Comparison of ENCODE assay signal across 5 cellular contexts in genomic region chr7:66156035-66156434, GRCh38. TPM values are rescaled to one million over a fixed set of nuclear protein-coding genes. Genes with fewer than 3 reads are reported as not detected.
A peak's percentile ranks its signal among the peaks of the same experiment; 100 is the strongest.
DNase-seq lines count a peak whose midpoint lies in the region; ATAC-seq, FAIRE-seq and TF ChIP-seq lines count a peak whose summit lies in the region.
"Not testable (repeated sequence)": the region's sequence is repeated elsewhere in the genome, so short reads cannot be mapped to it uniquely, and the experiment has no call there.

No MANE protein-coding gene starts in this region.

- TF ChIP-seq EP300 in Ishikawa (IDR thresholded peaks at IDR 0.05; ENCODE audit: borderline replicate concordance); K562 (IDR thresholded peaks at IDR 0.05; ENCODE audit: low read length); HepG2 (IDR thresholded peaks at IDR 0.05; ENCODE audit: low read depth in 2 of 2, low read length in 2 of 2); HepG2 (CRISPR knock-in tag; IDR thresholded peaks at IDR 0.05; ENCODE audit: borderline replicate concordance): not testable (repeated sequence)

- H3K14ac ChIP-seq in mesenchymal stem cell (ENCODE audit: low read length in 2 of 2), result not testable (repeated sequence)

- H2BK12ac ChIP-seq in mesenchymal stem cell (ENCODE audit: low read length in 2 of 2), result not testable (repeated sequence)

- H4K20me1 ChIP-seq in K562 (replicated peaks; ENCODE audit: control insufficient read depth, insufficient read depth, low read length); HepG2 (ENCODE audit: insufficient read depth, low read length): not testable (repeated sequence)

- H3K4me3 ChIP-seq in K562; HepG2 (replicated peaks in 1 of 3; ENCODE audit: insufficient read depth in 1 of 3, low read depth in 2 of 3, low read length in 3 of 3); mesenchymal stem cell (ENCODE audit: insufficient read depth in 1 of 2, low read depth in 1 of 2, low read length in 2 of 2): not testable (repeated sequence)

- ATAC-seq in K562, HepG2: not testable (repeated sequence)

- in situ Hi-C loops in Caki2 (cut with HindIII; ENCODE audit: low pct_unique_long_range_greater_than_20kb, low sequenced_read_pairs); K562 (cut with MboI); HepG2 (cut with HindIII; ENCODE audit: extremely low pct_ligation_motif_present, low pct_unique_long_range_greater_than_20kb): not testable (repeated sequence)

- not testable (repeated sequence) for H2AK5ac ChIP-seq in mesenchymal stem cell (ENCODE audit: low read length, severe bottlenecking)

- H3K36me3 ChIP-seq in K562 (ENCODE audit: control insufficient read depth, insufficient read depth, low read length), result peaks cover 72% of the 10 kb centered on the region
- H3K36me3 ChIP-seq in HepG2 (replicated peaks in 1 of 2; ENCODE audit: control insufficient read depth in 1 of 2, insufficient read depth in 2 of 2, low read length in 2 of 2), result peaks cover 15 to 34% of the 10 kb centered on the region in 2 experiments
- peaks cover 36 to 54% of the 10 kb centered on the region in 2 experiments for H3K36me3 ChIP-seq in mesenchymal stem cell (ENCODE audit: control insufficient read depth in 1 of 2, insufficient read depth in 2 of 2, low read depth in 1 of 2, low read length in 2 of 2)

- not testable (repeated sequence) for TF ChIP-seq RAD21 in Ishikawa (IDR thresholded peaks at IDR 0.05; ENCODE audit: low read depth); K562 (CRISPR knock-in tag; conservative IDR thresholded peaks at IDR 0.05 in 1 of 2, IDR thresholded peaks at IDR 0.05 in 1 of 2); HepG2 (CRISPR knock-in tag; IDR thresholded peaks at IDR 0.05)

- H3K4me2 ChIP-seq in K562 (ENCODE audit: insufficient read depth, low read length); HepG2 (ENCODE audit: low read depth, low read length); mesenchymal stem cell (ENCODE audit: low read length, poor library complexity, severe bottlenecking): not testable (repeated sequence)

- peak overlapping the region; percentile 19 for H2BK120ac ChIP-seq in mesenchymal stem cell (ENCODE audit: low read depth, low read length)

- not testable (repeated sequence) for H3K9me3 ChIP-seq in K562 (replicated peaks; ENCODE audit: control insufficient read depth, insufficient read depth, low read depth, low read length); HepG2 (ENCODE audit: low read length); mesenchymal stem cell (ENCODE audit: control insufficient read depth, low read length)

- H3K27ac ChIP-seq in K562 (ENCODE audit: extremely low read depth, low read depth, low read length); HepG2 (ENCODE audit: extremely low read length, insufficient read depth, low read length); mesenchymal stem cell (ENCODE audit: low read length, poor library complexity, severe bottlenecking): not testable (repeated sequence)

- H3K23ac ChIP-seq in mesenchymal stem cell (ENCODE audit: low read length in 2 of 2), result not testable (repeated sequence)

- TF ChIP-seq POLR2A in K562 (conservative IDR thresholded peaks at IDR 0.05); HepG2 (IDR thresholded peaks at IDR 0.05; ENCODE audit: insufficient read depth in 1 of 2, low read depth in 2 of 2, low read length in 2 of 2): not testable (repeated sequence)

- intact Hi-C loops in K562 (cut with micrococcal nuclease); HepG2 (cut with micrococcal nuclease; ENCODE audit: unreplicated experiment): not testable (repeated sequence)

- not testable (repeated sequence) for FAIRE-seq in K562 (lab: Jason Lieb, UNC); HepG2 (lab: Jason Lieb, UNC)

- H3K9ac ChIP-seq in K562 (ENCODE audit: insufficient read depth in 1 of 2, low read depth in 2 of 2, low read length in 2 of 2); HepG2 (ENCODE audit: insufficient read depth, low read depth, low read length); mesenchymal stem cell (ENCODE audit: low read length): not testable (repeated sequence)

- H3K4ac ChIP-seq in mesenchymal stem cell (ENCODE audit: low read depth in 1 of 2, low read length in 2 of 2), result not testable (repeated sequence)

- not testable (repeated sequence) for H3K9me1 ChIP-seq in K562 (ENCODE audit: control insufficient read depth, insufficient read depth, low read length)

- not testable (repeated sequence) for BruUV-seq in K562 (replicated peaks; lab: Mats Ljungman, UMichigan); HepG2 (replicated peaks; lab: Mats Ljungman, UMichigan)

- peak; percentile 44 for DNase-seq in Caki2 (ENCODE audit: low read depth)
- not testable (repeated sequence) for DNase-seq in K562 (ENCODE audit: extremely low read depth in 1 of 4, low spot score in 3 of 4); HepG2 (ENCODE audit: low spot score); mesenchymal stem cell

- not testable (repeated sequence) for H2BK5ac ChIP-seq in mesenchymal stem cell (ENCODE audit: low read depth, low read length, poor library complexity, severe bottlenecking)

- 98% methylated on average over 7 of the region's 7 CpGs for WGBS in K562 (ENCODE audit: insufficient coverage, low coverage, missing lambda C conversion rate)
- WGBS in HepG2 (ENCODE audit: low lambda C conversion rate), result 92% methylated on average over 7 of the region's 7 CpGs
- 97% methylated on average over 3 of the region's 7 CpGs for WGBS in mesenchymal stem cell

- CTCF ChIA-PET in K562 (lab: Yijun Ruan, JAX; ENCODE audit: low intra/inter-chr PET ratio); HepG2 (lab: Yijun Ruan, JAX; ENCODE audit: low intra/inter-chr PET ratio, low total read pairs): not testable (repeated sequence)

- not testable (repeated sequence) for H2AFZ ChIP-seq in K562 (ENCODE audit: low read depth, low read length); HepG2 (ENCODE audit: low read length); mesenchymal stem cell (ENCODE audit: low read depth, low read length)

- H3K79me2 ChIP-seq in K562 (ENCODE audit: control insufficient read depth, insufficient read depth, low read length); HepG2 (ENCODE audit: insufficient read depth, low read length): not testable (repeated sequence)

- H3K18ac ChIP-seq in mesenchymal stem cell (ENCODE audit: low read depth in 1 of 2, low read length in 2 of 2), result not testable (repeated sequence)

- not testable (repeated sequence) for TF ChIP-seq CTCF in K562 (IDR thresholded peaks at IDR 0.05 in 2 of 3, conservative IDR thresholded peaks at IDR 0.05 in 1 of 3; ENCODE audit: insufficient read depth in 2 of 3, low read depth in 1 of 3, low read length in 3 of 3); HepG2 (CRISPR knock-in tag; IDR thresholded peaks at IDR 0.05)

- peaks cover 23% of the 10 kb centered on the region for H3K79me1 ChIP-seq in mesenchymal stem cell (replicated peaks; ENCODE audit: low read length, poor library complexity, severe bottlenecking)

- H4K8ac ChIP-seq in mesenchymal stem cell (ENCODE audit: low read length), result not testable (repeated sequence)

- POLR2A ChIA-PET in K562 (lab: Yijun Ruan, JAX); HepG2 (lab: Yijun Ruan, JAX): not testable (repeated sequence)

- H4K91ac ChIP-seq in mesenchymal stem cell (ENCODE audit: low read length), result not testable (repeated sequence)

- not testable (repeated sequence) for H2BK15ac ChIP-seq in mesenchymal stem cell (ENCODE audit: low read depth, poor library complexity, severe bottlenecking)

- H3K4me1 ChIP-seq in K562 (replicated peaks in 1 of 2; ENCODE audit: control insufficient read depth in 2 of 2, insufficient read depth in 2 of 2, low read length in 2 of 2); HepG2 (ENCODE audit: insufficient read depth, low read length); mesenchymal stem cell (ENCODE audit: control insufficient read depth, insufficient read depth, low read depth, low read length): not testable (repeated sequence)

- not testable (repeated sequence) for H3K27me3 ChIP-seq in K562 (ENCODE audit: control insufficient read depth in 2 of 2, insufficient read depth in 2 of 2, low read length in 2 of 2); HepG2 (ENCODE audit: control insufficient read depth in 1 of 2, insufficient read depth in 2 of 2, low read length in 2 of 2); mesenchymal stem cell (ENCODE audit: control insufficient read depth in 1 of 2, insufficient read depth in 1 of 2, low read length in 2 of 2)

RNA-seq across cellular contexts. Expression of gene CRCP, which starts 41.4 kb away (rescaled TPM):
- 92.3 and 131 TPM in 2 replicates for total RNA-seq in Caki2 (2014; rRNA removed; shearing (Covaris generic); ENCODE audit: low replicate concordance)
- 53.3 and 55.2 TPM in 2 replicates for total RNA-seq in K562 (2011; cell fraction: chromatin; rRNA removed; ENCODE audit: low replicate concordance)
- total RNA-seq in K562 (2011; cell fraction: nucleolus; rRNA removed), result 32.0 and 38.2 TPM in 2 replicates
- 41.5 and 59.3 TPM in 2 replicates for total RNA-seq in K562 (2011; cell fraction: nucleoplasm; rRNA removed)
- total RNA-seq in K562 (2014; rRNA removed) (46.7 and 51.4 TPM in 2 replicates), K562 (2014; rRNA removed; fragmentation: Illumina TruSeq; extraction: Trizol) (43.0 and 44.2 TPM in 2 replicates), K562 (2015; rRNA removed; fragmentation: Illumina TruSeq; extraction: Trizol) (51.9 and 55.0 TPM in 2 replicates), K562 (2021) (43.0 and 43.4 TPM in 2 replicates), HepG2 (2016; rRNA removed; fragmentation: Illumina TruSeq; extraction: Trizol) (31.0 and 41.1 TPM in 2 replicates)
- polyA plus RNA-seq in K562 (2011; rRNA removed) (28.6 and 41.0 TPM in 2 replicates), K562 (2014; fragmentation: Illumina TruSeq; extraction: Trizol) (45.3 and 58.3 TPM in 2 replicates), K562 (2014; fragmentation: Nextera tagmentation; extraction: Ambion mirVana) (10 to 100 TPM; 22.1 to 26.1 TPM), K562 (2014; rRNA removed) (46.1 and 51.2 TPM in 2 replicates), HepG2 (2011; rRNA removed) (22.7 and 27.7 TPM in 2 replicates)
- 25.7 and 28.0 TPM in 2 replicates for polyA plus RNA-seq in K562 (2011; cell fraction: cytosol; rRNA removed)
- polyA plus RNA-seq in K562 (2011; cell fraction: nucleus; rRNA removed), result 13.5 and 15.3 TPM in 2 replicates
- polyA plus RNA-seq in K562 (2012), result 33.7 and 63.4 TPM in 2 replicates
- polyA minus RNA-seq in K562 (2011; rRNA and poly(A)+ RNA removed), result 45.3 and 57.0 TPM in 2 replicates
- polyA minus RNA-seq in K562 (2011; cell fraction: cytosol; rRNA and poly(A)+ RNA removed), result 35.5 and 37.0 TPM in 2 replicates
- 11.7 and 15.6 TPM in 2 replicates for polyA minus RNA-seq in K562 (2011; cell fraction: nucleus; rRNA and poly(A)+ RNA removed)
- 9.9 and 16.6 TPM in 2 replicates for total RNA-seq in HepG2 (2016; cell fraction: cytosol; rRNA removed; fragmentation: Illumina TruSeq; extraction: Trizol; ENCODE audit: low read depth)
- total RNA-seq in HepG2 (2016; cell fraction: insoluble cytoplasmic fraction; rRNA removed; fragmentation: Illumina TruSeq; extraction: Trizol), result 31.6 and 44.5 TPM in 2 replicates
- total RNA-seq in HepG2 (2016; cell fraction: membrane; rRNA removed; fragmentation: Illumina TruSeq; extraction: Trizol), result 21.3 and 21.4 TPM in 2 replicates
- total RNA-seq in HepG2 (2016; cell fraction: nucleus; rRNA removed; fragmentation: Illumina TruSeq; extraction: Trizol), result 13.8 and 14.1 TPM in 2 replicates
- 27.6 and 28.2 TPM in 2 replicates for polyA plus RNA-seq in HepG2 (2011; cell fraction: cytosol; rRNA removed)
- 10.8 and 14.7 TPM in 2 replicates for polyA plus RNA-seq in HepG2 (2011; cell fraction: nucleus; rRNA removed)
- polyA plus RNA-seq in HepG2 (2012), result 20.8 and 22.7 TPM in 2 replicates
- polyA plus RNA-seq in HepG2 (2016; cell fraction: cytosol; fragmentation: Illumina TruSeq; extraction: Trizol; ENCODE audit: low read depth), result 5.1 and 5.2 TPM in 2 replicates
- polyA plus RNA-seq in HepG2 (2016; cell fraction: insoluble cytoplasmic fraction; fragmentation: Illumina TruSeq; extraction: Trizol; ENCODE audit: low read depth), result 28.2 and 29.7 TPM in 2 replicates
- polyA plus RNA-seq in HepG2 (2016; cell fraction: membrane; fragmentation: Illumina TruSeq; extraction: Trizol; ENCODE audit: low read depth), result 10.6 and 11.6 TPM in 2 replicates
- polyA plus RNA-seq in HepG2 (2016; cell fraction: nucleus; fragmentation: Illumina TruSeq; extraction: Trizol; ENCODE audit: insufficient read depth, low read depth), result 16.1 and 23.0 TPM in 2 replicates
- 20.8 and 22.0 TPM in 2 replicates for polyA minus RNA-seq in HepG2 (2011; rRNA and poly(A)+ RNA removed; ENCODE audit: low replicate concordance)
- polyA minus RNA-seq in HepG2 (2011; cell fraction: cytosol; rRNA and poly(A)+ RNA removed), result 20.6 and 22.6 TPM in 2 replicates
- polyA minus RNA-seq in HepG2 (2011; cell fraction: nucleus; rRNA and poly(A)+ RNA removed), result 18.3 and 21.8 TPM in 2 replicates
- 17.4 TPM for polyA plus RNA-seq in mesenchymal stem cell (2013, experiment 1 of 2)
- polyA plus RNA-seq in mesenchymal stem cell (2013, experiment 2 of 2), result 17.1 TPM

RNA-seq across cellular contexts. Expression of gene TPST1, which starts 49.1 kb away (rescaled TPM):
- 53.2 and 59.9 TPM in 2 replicates for total RNA-seq in Caki2 (2014; rRNA removed; shearing (Covaris generic); ENCODE audit: low replicate concordance)
- 14.2 and 17.0 TPM in 2 replicates for total RNA-seq in K562 (2011; cell fraction: chromatin; rRNA removed; ENCODE audit: low replicate concordance)
- 6.0 and 9.9 TPM in 2 replicates for total RNA-seq in K562 (2011; cell fraction: nucleolus; rRNA removed)
- 10.0 and 11.1 TPM in 2 replicates for total RNA-seq in K562 (2011; cell fraction: nucleoplasm; rRNA removed)
- total RNA-seq in K562 (2014; rRNA removed), result 0.41 and 0.49 TPM in 2 replicates
- 0.65 and 1.0 TPM in 2 replicates for total RNA-seq in K562 (2014; rRNA removed; fragmentation: Illumina TruSeq; extraction: Trizol)
- total RNA-seq in K562 (2015; rRNA removed; fragmentation: Illumina TruSeq; extraction: Trizol), result 0.34 and 0.43 TPM in 2 replicates
- total RNA-seq in K562 (2021), result 0.53 and 1.0 TPM in 2 replicates
- 1.5 and 2.2 TPM in 2 replicates for polyA plus RNA-seq in K562 (2011; rRNA removed)
- 0.43 and 0.63 TPM in 2 replicates for polyA plus RNA-seq in K562 (2011; cell fraction: cytosol; rRNA removed)
- 0.70 and 1.3 TPM in 2 replicates for polyA plus RNA-seq in K562 (2011; cell fraction: nucleus; rRNA removed)
- polyA plus RNA-seq in K562 (2012), result 0.35 and 0.58 TPM in 2 replicates
- 0.58 and 0.76 TPM in 2 replicates for polyA plus RNA-seq in K562 (2014; fragmentation: Illumina TruSeq; extraction: Trizol)
- polyA plus RNA-seq in K562 (2014; fragmentation: Nextera tagmentation; extraction: Ambion mirVana), result under 1 TPM; 0.15 to 0.30 TPM
- 1.2 and 2.8 TPM in 2 replicates for polyA plus RNA-seq in K562 (2014; rRNA removed)
- 3.7 and 4.8 TPM in 2 replicates for polyA minus RNA-seq in K562 (2011; rRNA and poly(A)+ RNA removed)
- polyA minus RNA-seq in K562 (2011; cell fraction: cytosol; rRNA and poly(A)+ RNA removed), result 1.0 and 1.9 TPM in 2 replicates
- 1.9 and 5.9 TPM in 2 replicates for polyA minus RNA-seq in K562 (2011; cell fraction: nucleus; rRNA and poly(A)+ RNA removed)
- total RNA-seq in HepG2 (2016; rRNA removed; fragmentation: Illumina TruSeq; extraction: Trizol), result 11.8 and 24.3 TPM in 2 replicates
- total RNA-seq in HepG2 (2016; cell fraction: cytosol; rRNA removed; fragmentation: Illumina TruSeq; extraction: Trizol; ENCODE audit: low read depth), result 45.8 and 49.7 TPM in 2 replicates
- 14.5 and 23.4 TPM in 2 replicates for total RNA-seq in HepG2 (2016; cell fraction: insoluble cytoplasmic fraction; rRNA removed; fragmentation: Illumina TruSeq; extraction: Trizol)
- total RNA-seq in HepG2 (2016; cell fraction: membrane; rRNA removed; fragmentation: Illumina TruSeq; extraction: Trizol), result 29.0 and 32.2 TPM in 2 replicates
- 32.2 and 33.4 TPM in 2 replicates for total RNA-seq in HepG2 (2016; cell fraction: nucleus; rRNA removed; fragmentation: Illumina TruSeq; extraction: Trizol)
- polyA plus RNA-seq in HepG2 (2011; rRNA removed), result 34.1 and 35.0 TPM in 2 replicates
- 21.1 and 29.0 TPM in 2 replicates for polyA plus RNA-seq in HepG2 (2011; cell fraction: cytosol; rRNA removed)
- 14.9 and 16.8 TPM in 2 replicates for polyA plus RNA-seq in HepG2 (2011; cell fraction: nucleus; rRNA removed)
- 19.1 and 32.8 TPM in 2 replicates for polyA plus RNA-seq in HepG2 (2012)
- polyA plus RNA-seq in HepG2 (2016; cell fraction: cytosol; fragmentation: Illumina TruSeq; extraction: Trizol; ENCODE audit: low read depth), result 5.7 and 9.5 TPM in 2 replicates
- polyA plus RNA-seq in HepG2 (2016; cell fraction: insoluble cytoplasmic fraction; fragmentation: Illumina TruSeq; extraction: Trizol; ENCODE audit: low read depth), result 14.3 and 14.7 TPM in 2 replicates
- 11.2 and 15.8 TPM in 2 replicates for polyA plus RNA-seq in HepG2 (2016; cell fraction: membrane; fragmentation: Illumina TruSeq; extraction: Trizol; ENCODE audit: low read depth)
- polyA plus RNA-seq in HepG2 (2016; cell fraction: nucleus; fragmentation: Illumina TruSeq; extraction: Trizol; ENCODE audit: insufficient read depth, low read depth), result 31.5 and 33.9 TPM in 2 replicates
- polyA minus RNA-seq in HepG2 (2011; rRNA and poly(A)+ RNA removed; ENCODE audit: low replicate concordance), result 6.5 and 39.5 TPM in 2 replicates
- 26.0 and 29.6 TPM in 2 replicates for polyA minus RNA-seq in HepG2 (2011; cell fraction: cytosol; rRNA and poly(A)+ RNA removed)
- polyA minus RNA-seq in HepG2 (2011; cell fraction: nucleus; rRNA and poly(A)+ RNA removed), result 66.4 and 75.1 TPM in 2 replicates
- 58.0 TPM for polyA plus RNA-seq in mesenchymal stem cell (2013, experiment 1 of 2)
- 58.7 TPM for polyA plus RNA-seq in mesenchymal stem cell (2013, experiment 2 of 2)
